Comparison of ENCODE assay signal across 15 cellular contexts in the genomic region with DNA sequence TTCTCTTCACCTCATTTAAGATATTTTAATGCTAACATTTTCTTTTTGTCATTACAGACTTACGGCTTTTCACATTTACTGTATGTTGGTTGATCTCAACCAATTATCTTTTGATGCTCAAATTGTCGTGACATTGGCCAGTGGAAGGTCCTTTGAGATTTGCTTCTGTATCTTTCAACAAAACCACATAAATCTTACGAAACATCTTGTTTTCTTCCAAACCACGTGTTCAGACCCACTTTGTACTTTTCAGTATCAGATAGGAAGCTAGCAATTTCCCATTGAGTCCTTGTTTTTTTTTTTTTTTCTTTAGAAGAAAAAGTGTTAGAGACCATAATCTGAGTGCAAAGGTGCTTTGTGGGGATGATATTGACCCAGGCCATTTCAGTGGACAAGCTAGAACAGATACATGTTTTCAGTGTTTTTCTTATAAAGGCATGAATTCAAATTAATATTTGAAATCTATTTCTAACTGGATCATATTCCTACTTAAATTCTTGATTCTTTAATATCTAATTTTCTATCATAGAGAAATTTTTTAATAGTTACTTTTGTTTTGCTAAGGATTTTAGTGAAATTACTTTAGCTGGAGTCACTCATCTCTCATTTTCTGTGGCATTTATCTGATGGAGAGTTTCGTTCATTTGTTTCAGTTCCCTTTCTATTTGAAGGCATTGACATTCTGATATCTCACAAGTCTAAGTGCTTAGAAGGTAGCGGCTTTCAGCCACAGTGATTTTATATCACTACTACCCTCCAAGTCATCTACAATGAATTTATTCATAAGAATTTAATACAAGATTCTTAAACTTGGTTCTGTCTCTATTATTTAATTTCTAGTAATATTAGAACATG. TPM values are rescaled to one million over a fixed set of nuclear protein-coding genes. Genes with fewer than 3 reads are reported as not detected.
A peak's percentile ranks its signal among the peaks of the same experiment; 100 is the strongest.
DNase-seq lines count a peak whose midpoint lies in the region; ATAC-seq, FAIRE-seq and TF ChIP-seq lines count a peak whose summit lies in the region.
"Had no signal": no experiment of that assay in that cellular context is flagged by ENCODE, and none has a peak within 500 bp of the region (broad histone marks: within the 10 kb centered on the region; RNA-seq: fewer than 3 reads in every experiment).

No MANE protein-coding gene starts in this region.

- TF ChIP-seq POLR2A in GM12878 (IDR thresholded peaks at IDR 0.05; ENCODE audit: low read depth, low read length), result no peak

- CTCF ChIA-PET in GM12878 (lab: Yijun Ruan, JAX), result interaction anchor here (1.3 to 2.4 kb wide), 3 partner anchors 10 to 64 kb away, joined by 3 to 10 read pairs (median 4); no protein-coding TSS in a partner anchor

- in situ Hi-C loops in GM12878 (cut with MboI), result no loop called here

- peaks cover 10% of the 10 kb centered on the region for H3K4me1 ChIP-seq in GM12878 (ENCODE audit: control insufficient read depth, insufficient read depth, low read length)
- H3K4me1 ChIP-seq: Caco-2, lower lobe of right lung had no signal

- intact Hi-C loops in GM12878 (cut with micrococcal nuclease; ENCODE audit: unreplicated experiment), result loop anchor here (1.0 to 2.0 kb wide), 2 partner anchors 10 to 26 kb away; a partner anchor contains a TSS
- intact Hi-C loops in posterior cingulate gyrus (cut with DNase I), result no loop called here

- POLR2A ChIA-PET in GM12878 (lab: Charles Lee), result interaction anchor here (0.6 to 1.6 kb wide), 2 partner anchors 10 to 74 kb away, joined by 3 to 4 read pairs; no protein-coding TSS in a partner anchor

- DNase-seq in GM12878 (ENCODE audit: low read depth, low spot score), result peak; percentile 59
- no peak for DNase-seq in posterior cingulate gyrus
- no peak for DNase-seq in SHP77 (lab: John Stamatoyannopoulos, UW)
- DNase-seq in activated CD4-positive, alpha-beta T cell treated with anti-CD3 and anti-CD28 coated beads, Interleukin-2, amount 50 U/mL, for 1 hour, result no peak
- no peak for DNase-seq in activated CD4-positive, alpha-beta T cell treated with anti-CD3 and anti-CD28 coated beads for 1 hour
- DNase-seq: activated CD4-positive, alpha-beta memory T cell treated with anti-CD3 and anti-CD28 coated beads for 36 hours; Caco-2; lower lobe of right lung; NCI-H1417 had no signal

- no peaks in the 10 kb centered on the region for H4K20me1 ChIP-seq in GM12878 (ENCODE audit: control insufficient read depth, insufficient read depth)

- peak; percentile 38 for FAIRE-seq in GM12878 (lab: Jason Lieb, UNC)
- FAIRE-seq: bronchial epithelial cell had no signal

- H2AFZ ChIP-seq in GM12878 (ENCODE audit: control insufficient read depth, low read depth, low read length), result no peak overlapping the region
- H2AFZ ChIP-seq: GM23338 had no signal

- RAD21 ChIA-PET in GM12878 (lab: Charles Lee; ENCODE audit: unreplicated experiment), result interaction anchor here (1.1 to 1.9 kb wide), 7 partner anchors 10 to 368 kb away, joined by 3 to 11 read pairs (median 3); no protein-coding TSS in a partner anchor

- SMC1A ChIA-PET in GM12878 (lab: Charles Lee; ENCODE audit: uncharacterized antibody, unreplicated experiment), result interaction anchor here (0.8 to 3.2 kb wide), 14 partner anchors 10 to 370 kb away, joined by 3 to 16 read pairs (median 4); no protein-coding TSS in a partner anchor

- H3K4me2 ChIP-seq in GM12878 (ENCODE audit: control insufficient read depth, insufficient read depth), result peak overlapping the region; percentile 45
- H3K4me2 ChIP-seq: GM23338 had no signal

- peak; percentile 18 to 94; a peak in 3 of 4 replicates for TF ChIP-seq EP300 in GM12878 (IDR thresholded peaks at IDR 0.05; ENCODE audit: borderline replicate concordance in 1 of 2, control insufficient read depth in 1 of 2, low read depth in 2 of 2, low read length in 2 of 2)

- no peak overlapping the region for H3K4me3 ChIP-seq in GM12878
- H3K4me3 ChIP-seq: GM23338, lower lobe of right lung had no signal

- no TSS peak for BruUV-seq in GM12878 (replicated peaks; lab: Mats Ljungman, UMichigan)

- no peaks in the 10 kb centered on the region for H3K27me3 ChIP-seq in GM12878 (replicated peaks in 1 of 2; ENCODE audit: control insufficient read depth in 2 of 2, insufficient read depth in 2 of 2, low read length in 1 of 2)

- no peak for TF ChIP-seq RAD21 in GM12878 (IDR thresholded peaks at IDR 0.05; ENCODE audit: insufficient read depth, low read depth, low read length)

- H3K27ac ChIP-seq in GM12878 (ENCODE audit: control insufficient read depth, insufficient read depth), result peak overlapping the region; percentile 66; the same call in 1 of the 2 replicates
- H3K27ac ChIP-seq: lower lobe of right lung had no signal

- ATAC-seq in GM18867 (IDR thresholded peaks at IDR 0.05; ENCODE audit: unreplicated experiment) (peak; percentile 95), GM21737 (IDR thresholded peaks at IDR 0.05; ENCODE audit: unreplicated experiment) (peak; percentile 80), HG03354 (IDR thresholded peaks at IDR 0.05; ENCODE audit: poor library complexity, severe bottlenecking, unreplicated experiment) (peak; percentile 97), GM12878 (peak; percentile 97)
- ATAC-seq: GM23338, lower lobe of right lung, Right ventricle myocardium inferior had no signal

- no peak overlapping the region for H3K9ac ChIP-seq in GM12878 (ENCODE audit: control insufficient read depth, insufficient read depth, low read length)

- no peak for TF ChIP-seq CTCF in GM12878 (IDR thresholded peaks at IDR 0.05 in 2 of 3, conservative IDR thresholded peaks at IDR 0.05 in 1 of 3; ENCODE audit: control insufficient read depth in 2 of 3, extremely low read depth in 1 of 3, insufficient read depth in 1 of 3, low read depth in 3 of 3, low read length in 3 of 3)

- no peaks in the 10 kb centered on the region for H3K79me2 ChIP-seq in GM12878 (ENCODE audit: control insufficient read depth, insufficient read depth, low read length)

- 31% methylated on average over 6 of the region's 6 CpGs for WGBS in GM12878 (ENCODE audit: insufficient coverage, insufficient replicate concordance, low lambda C conversion rate, missing lambda C conversion rate)

- no peaks in the 10 kb centered on the region for H3K36me3 ChIP-seq in GM12878 (ENCODE audit: control insufficient read depth in 2 of 2, insufficient read depth in 2 of 2, low read length in 1 of 2)

- no peaks in the 10 kb centered on the region; the same call in 1 of the 3 replicates for H3K9me3 ChIP-seq in GM12878 (replicated peaks; ENCODE audit: control insufficient read depth, insufficient read depth, low read length)
- H3K9me3 ChIP-seq: Caco-2, lower lobe of right lung had no signal

TF ChIP-seq in GM12878, 131 proteins besides CTCF, POLR2A, EP300 and RAD21 (continues in another document):
- TF ChIP-seq YY1 (IDR thresholded peaks at IDR 0.05; ENCODE audit: low read depth, low read length) (no peak), IKZF2 (IDR thresholded peaks at IDR 0.05) (peak; percentile 73 to 78; a peak in 3 of 4 replicates), RCOR1 (conservative IDR thresholded peaks at IDR 0.05; ENCODE audit: low read depth, low read length) (no peak), RUNX3 (IDR thresholded peaks at IDR 0.05; ENCODE audit: low read length) (peak; percentile 75), CHD4 (IDR thresholded peaks at IDR 0.05) (no peak; the same call in 1 of the 2 replicates), BCL11A (IDR thresholded peaks at IDR 0.05; ENCODE audit: low read depth, low read length) (peak; percentile 78), MTA2 (IDR thresholded peaks at IDR 0.05; ENCODE audit: low read depth) (peak; percentile 84)
- TF ChIP-seq, protein P1, sequence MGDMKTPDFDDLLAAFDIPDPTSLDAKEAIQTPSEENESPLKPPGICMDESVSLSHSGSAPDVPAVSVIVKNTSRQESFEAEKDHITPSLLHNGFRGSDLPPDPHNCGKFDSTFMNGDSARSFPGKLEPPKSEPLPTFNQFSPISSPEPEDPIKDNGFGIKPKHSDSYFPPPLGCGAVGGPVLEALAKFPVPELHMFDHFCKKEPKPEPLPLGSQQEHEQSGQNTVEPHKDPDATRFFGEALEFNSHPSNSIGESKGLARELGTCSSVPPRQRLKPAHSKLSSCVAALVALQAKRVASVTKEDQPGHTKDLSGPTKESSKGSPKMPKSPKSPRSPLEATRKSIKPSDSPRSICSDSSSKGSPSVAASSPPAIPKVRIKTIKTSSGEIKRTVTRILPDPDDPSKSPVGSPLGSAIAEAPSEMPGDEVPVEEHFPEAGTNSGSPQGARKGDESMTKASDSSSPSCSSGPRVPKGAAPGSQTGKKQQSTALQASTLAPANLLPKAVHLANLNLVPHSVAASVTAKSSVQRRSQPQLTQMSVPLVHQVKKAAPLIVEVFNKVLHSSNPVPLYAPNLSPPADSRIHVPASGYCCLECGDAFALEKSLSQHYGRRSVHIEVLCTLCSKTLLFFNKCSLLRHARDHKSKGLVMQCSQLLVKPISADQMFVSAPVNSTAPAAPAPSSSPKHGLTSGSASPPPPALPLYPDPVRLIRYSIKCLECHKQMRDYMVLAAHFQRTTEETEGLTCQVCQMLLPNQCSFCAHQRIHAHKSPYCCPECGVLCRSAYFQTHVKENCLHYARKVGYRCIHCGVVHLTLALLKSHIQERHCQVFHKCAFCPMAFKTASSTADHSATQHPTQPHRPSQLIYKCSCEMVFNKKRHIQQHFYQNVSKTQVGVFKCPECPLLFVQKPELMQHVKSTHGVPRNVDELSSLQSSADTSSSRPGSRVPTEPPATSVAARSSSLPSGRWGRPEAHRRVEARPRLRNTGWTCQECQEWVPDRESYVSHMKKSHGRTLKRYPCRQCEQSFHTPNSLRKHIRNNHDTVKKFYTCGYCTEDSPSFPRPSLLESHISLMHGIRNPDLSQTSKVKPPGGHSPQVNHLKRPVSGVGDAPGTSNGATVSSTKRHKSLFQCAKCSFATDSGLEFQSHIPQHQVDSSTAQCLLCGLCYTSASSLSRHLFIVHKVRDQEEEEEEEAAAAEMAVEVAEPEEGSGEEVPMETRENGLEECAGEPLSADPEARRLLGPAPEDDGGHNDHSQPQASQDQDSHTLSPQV (IDR thresholded peaks at IDR 0.05), result no peak

RNA-seq across cellular contexts. Expression of a gene that starts 26.7 kb away (rescaled TPM):
- 16.2 and 18.3 TPM in 2 replicates for total RNA-seq in GM12878 (2013; cell fraction: nucleolus; rRNA removed)
- total RNA-seq in GM12878 (2014; rRNA removed) (8.1 and 10.5 TPM in 2 replicates), GM12878 (2014; rRNA removed; fragmentation: Illumina TruSeq; extraction: Trizol) (9.2 and 9.8 TPM in 2 replicates), GM12878 (2021) (12.2 and 13.2 TPM in 2 replicates)
- polyA plus RNA-seq in GM12878 (2011; ENCODE audit: low read depth), result 4.9 TPM
- polyA plus RNA-seq in GM12878 (2011; rRNA removed) (19.3 and 29.5 TPM in 2 replicates), GM12878 (2014; fragmentation: Illumina TruSeq; extraction: Trizol) (18.5 and 25.0 TPM in 2 replicates), GM12878 (2014; fragmentation: Nextera tagmentation; extraction: Ambion mirVana) (10 to 100 TPM; 21.3 to 30.9 TPM), GM12878 (2014; rRNA removed) (11.6 and 14.4 TPM in 2 replicates), GM12878 (2016; fragmentation: Nextera tagmentation; extraction: Ambion mirVana) (10 to 100 TPM; 26.9 to 30.6 TPM)
- 4.7 and 5.8 TPM in 2 replicates for polyA plus RNA-seq in GM12878 (2011; cell fraction: cytosol; rRNA removed)
- 4.8 and 5.8 TPM in 2 replicates for polyA plus RNA-seq in GM12878 (2011; cell fraction: nucleus; rRNA removed)
- polyA plus RNA-seq in GM12878 (2012), result 5.7 and 7.4 TPM in 2 replicates
- 10.8 and 13.2 TPM in 2 replicates for polyA minus RNA-seq in GM12878 (2011; rRNA and poly(A)+ RNA removed)
- 3.6 and 6.8 TPM in 2 replicates for polyA minus RNA-seq in GM12878 (2011; cell fraction: cytosol; rRNA and poly(A)+ RNA removed)
- 3.9 and 4.3 TPM in 2 replicates for polyA minus RNA-seq in GM12878 (2011; cell fraction: nucleus; rRNA and poly(A)+ RNA removed)
